In the genomic region with DNA sequence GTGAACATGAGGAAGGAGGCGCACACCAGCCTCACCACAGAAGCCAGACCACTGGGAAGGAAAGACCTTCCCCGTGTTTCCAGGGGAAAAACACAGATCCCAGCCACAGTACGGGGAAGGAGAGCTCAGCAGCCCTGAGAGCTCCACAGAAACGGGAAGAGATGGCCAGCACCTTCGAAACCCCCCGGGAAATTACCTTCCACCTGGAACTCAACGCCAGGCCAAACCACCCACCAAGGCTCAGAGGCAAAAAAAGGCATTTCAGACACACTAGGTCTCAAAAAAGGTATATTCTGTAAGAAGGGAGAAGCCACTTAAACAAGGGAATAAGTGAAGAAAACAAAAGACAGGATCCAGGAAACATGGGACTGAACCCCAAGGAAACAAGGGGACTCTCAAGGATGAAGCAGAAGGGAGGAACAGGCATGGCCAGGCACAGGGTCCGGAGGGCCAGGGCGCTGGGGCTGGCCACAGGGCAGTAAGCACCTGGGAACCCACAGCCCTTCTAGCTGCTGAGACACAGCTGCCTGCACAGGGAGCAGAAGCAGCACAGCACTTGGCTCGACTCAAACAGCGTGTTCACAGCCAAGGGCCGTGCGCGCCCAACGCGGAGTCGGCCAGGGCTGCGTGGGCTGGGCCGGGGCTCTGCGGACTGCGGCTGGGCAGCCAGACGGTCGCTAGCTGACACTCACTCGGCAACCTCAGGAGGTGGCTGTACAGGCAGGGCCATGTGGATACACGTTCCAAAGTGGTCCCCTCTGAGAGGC, we compare ENCODE assay signal across 14 cellular contexts. TPM values are rescaled to one million over a fixed set of nuclear protein-coding genes. Genes with fewer than 3 reads are reported as not detected.
DNase-seq lines count a peak whose midpoint lies in the region; ATAC-seq, FAIRE-seq and TF ChIP-seq lines count a peak whose summit lies in the region.
"Had no signal": no experiment of that assay in that cellular context is flagged by ENCODE, and none has a peak within 500 bp of the region (broad histone marks: within the 10 kb centered on the region; RNA-seq: fewer than 3 reads in every experiment).

No MANE protein-coding gene starts in this region.

- no peak overlapping the region for H3K27ac ChIP-seq in H9 (ENCODE audit: insufficient read length, low read depth, low read length)
- no peak overlapping the region for H3K27ac ChIP-seq in brain microvascular endothelial cell
- no peak overlapping the region for H3K27ac ChIP-seq in kidney (ENCODE audit: low read depth in 2 of 2, low read length in 2 of 2)
- H3K27ac ChIP-seq: vagina, WERI-Rb-1 had no signal

- H3K27ac Mint-ChIP-seq in H9 = peak overlapping the region in 1 of 3 experiments; percentile 27; a peak in 2 of 7 replicates

- no peak overlapping the region for H3K9ac ChIP-seq in H9 (ENCODE audit: extremely low read depth, insufficient read length, low read length)
- H3K9ac ChIP-seq in kidney (ENCODE audit: low read length in 2 of 2) = no peak overlapping the region

- H3K4me1 Mint-ChIP-seq in H9 = peaks cover 25 to 30% of the 10 kb centered on the region in 2 experiments

- H3K27me3 Mint-ChIP-seq in H9 (ENCODE audit: low read depth) = no peaks in the 10 kb centered on the region
- H3K27me3 Mint-ChIP-seq: progenitor cell of endocrine pancreas had no signal

- H3K4me3 ChIP-seq in brain microvascular endothelial cell (ENCODE audit: low read depth, low read length) (no peak overlapping the region), kidney (ENCODE audit: low read length in 2 of 2) (no peak overlapping the region), skeletal muscle cell (ENCODE audit: low read depth, low read length) (no peak overlapping the region)
- H3K4me3 ChIP-seq: vagina had no signal

- no peak overlapping the region for H4K5ac ChIP-seq in H9 (ENCODE audit: insufficient read length, low read depth, low read length)

- no peak overlapping the region for H3K23ac ChIP-seq in H9 (ENCODE audit: insufficient read length, low read depth, low read length)

- H2BK5ac ChIP-seq in H9 (ENCODE audit: insufficient read length, low read length) = no peak overlapping the region

- H3K14ac ChIP-seq in H9 (ENCODE audit: insufficient read depth, low read length) = peak overlapping the region; percentile 24; the same call in 1 of the 2 replicates

- H3K27me3 ChIP-seq in H9 (ENCODE audit: insufficient read depth, low read length) (no peaks in the 10 kb centered on the region), brain microvascular endothelial cell (replicated peaks) (no peaks in the 10 kb centered on the region)
- H3K27me3 ChIP-seq: vagina had no signal

- no peaks in the 10 kb centered on the region for H3K9me3 Mint-ChIP-seq in H9

- WGBS in H9 (ENCODE audit: extremely low coverage, insufficient read length, low lambda C conversion rate) = no CpG with 5 or more reads among the region's 25 CpGs

- H3K79me2 ChIP-seq in H9 (ENCODE audit: insufficient read depth, low read length) = peaks cover 39% of the 10 kb centered on the region; the same call in 1 of the 2 replicates

- H2AFZ ChIP-seq in H9 (ENCODE audit: low read length) = no peak overlapping the region

- H4K8ac ChIP-seq in H9 (replicated peaks; ENCODE audit: insufficient read length, low read depth, low read length) = no peak overlapping the region

- no peak for DNase-seq in H9
- peak; percentile 8 for DNase-seq in brain microvascular endothelial cell
- DNase-seq in kidney = peak; percentile 80
- peak; percentile 28 for DNase-seq in skeletal muscle cell (ENCODE audit: low read depth)
- DNase-seq in DMS53 treated with DMSO at 0.1 percent for 48 hours (lab: John Stamatoyannopoulos, UW; ENCODE audit: unreplicated experiment) = no peak
- DNase-seq in GDM1 (lab: John Stamatoyannopoulos, UW) = no peak
- no peak for DNase-seq in AML-193 (lab: John Stamatoyannopoulos, UW)
- DNase-seq: activated T-cell treated with anti-CD3 and anti-CD28 coated beads, Interleukin-2, amount 50 U/mL, for 48 hours; COR-L47; NCI-H2029; WERI-Rb-1 had no signal

- H3K4me1 ChIP-seq in H9 (ENCODE audit: insufficient read depth, low read length) (no peaks in the 10 kb centered on the region), kidney (ENCODE audit: control insufficient read depth in 1 of 2, insufficient read depth in 1 of 2, low read depth in 1 of 2, low read length in 2 of 2) (peaks cover 31 to 32% of the 10 kb centered on the region in 2 donors)

- in situ Hi-C loops in brain microvascular endothelial cell (cut with HindIII; ENCODE audit: low pct_ligation_motif_present, low sequenced_read_pairs) = no loop called here

- no peaks in the 10 kb centered on the region for H3K23me2 ChIP-seq in H9 (ENCODE audit: insufficient read length, low read depth, low read length, poor library complexity, severe bottlenecking)

- no peak overlapping the region for H2BK12ac ChIP-seq in H9 (ENCODE audit: insufficient read length, low read depth, low read length)

- H2BK120ac ChIP-seq in H9 (ENCODE audit: low read depth, low read length, poor library complexity, severe bottlenecking) = no peak overlapping the region

- no peak overlapping the region for H2BK15ac ChIP-seq in H9 (ENCODE audit: low read depth, low read length)

- H3T11ph ChIP-seq in H9 (ENCODE audit: low read length) = no peak overlapping the region

- no peak overlapping the region for H3K18ac ChIP-seq in H9 (ENCODE audit: insufficient read length, low read depth, low read length)

- H3K79me1 ChIP-seq in H9 (ENCODE audit: insufficient read depth, low read depth, low read length, poor library complexity, severe bottlenecking) = peaks cover 5% of the 10 kb centered on the region

- H4K91ac ChIP-seq in H9 (ENCODE audit: insufficient read length, low read depth, low read length) = no peak overlapping the region

- H3K36me3 ChIP-seq in brain microvascular endothelial cell (replicated peaks) (no peaks in the 10 kb centered on the region), kidney (ENCODE audit: control insufficient read depth in 1 of 2, insufficient read depth in 2 of 2, low read length in 2 of 2) (no peaks in the 10 kb centered on the region)
- H3K36me3 ChIP-seq: vagina, WERI-Rb-1 had no signal

- intact Hi-C loops in kidney (cut with DNase I) = no loop called here

- FAIRE-seq in kidney (lab: Jason Lieb, UNC) = no peak

- peaks cover 0 to 3% (median 0%) of the 10 kb centered on the region in 3 experiments; a peak in 3 of 7 replicates for H3K36me3 Mint-ChIP-seq in H9 (ENCODE audit: insufficient read depth in 1 of 3, low read depth in 3 of 3)

- TF ChIP-seq CTCF in H9 (conservative IDR thresholded peaks at IDR 0.05) = no peak
- no peak for TF ChIP-seq CTCF in brain microvascular endothelial cell (IDR thresholded peaks at IDR 0.05; ENCODE audit: low read depth, low read length, missing control alignments)
- TF ChIP-seq CTCF in kidney (IDR thresholded peaks at IDR 0.05; ENCODE audit: borderline replicate concordance, extremely low read depth, insufficient read depth) = no peak

- no peaks in the 10 kb centered on the region for H3K9me3 ChIP-seq in H9 (ENCODE audit: control insufficient read depth, low read depth, low read length)
- no peaks in the 10 kb centered on the region for H3K9me3 ChIP-seq in kidney (ENCODE audit: control insufficient read depth in 1 of 2, low read length in 2 of 2)
- H3K9me3 ChIP-seq: vagina had no signal

- ATAC-seq in GM21367 (IDR thresholded peaks at IDR 0.05; ENCODE audit: unreplicated experiment) = no peak

- no peak overlapping the region for H3K4ac ChIP-seq in H9 (ENCODE audit: low read depth, low read length)

- H3K56ac ChIP-seq in H9 (ENCODE audit: insufficient read length, low read depth, low read length) = no peak overlapping the region

- no peak overlapping the region for H3K4me2 ChIP-seq in H9 (ENCODE audit: insufficient read depth, insufficient read length, low read length)

- H2AK5ac ChIP-seq in H9 (ENCODE audit: insufficient read length, low read length) = no peak overlapping the region

- H3K4me3 Mint-ChIP-seq in H9 = no peak overlapping the region

- no peak overlapping the region for H2BK20ac ChIP-seq in H9 (ENCODE audit: low read depth, low read length, poor library complexity, severe bottlenecking)

- H4K20me1 ChIP-seq in H9 (ENCODE audit: control insufficient read depth, insufficient read depth, insufficient read length) = no peaks in the 10 kb centered on the region

RNA-seq across cellular contexts. Expression of a gene that starts 44.6 kb away (rescaled TPM):
- total RNA-seq in H9 (2021) = 30.8 and 40.9 TPM in 2 replicates
- 18.4 TPM for total RNA-seq in kidney
- polyA plus RNA-seq in kidney (ENCODE audit: insufficient read depth, low read depth, low replicate concordance) = 3.7 TPM

Comparison
In these comparisons a context has a peak if more than half of its experiments do, and no peak if none do; other contexts are left out.
1. DNase-seq: peak in brain microvascular endothelial cell (single experiment), kidney (single experiment) and skeletal muscle cell (single experiment); none in H9 (single experiment), DMS53 treated with DMSO at 0.1 percent for 48 hours (single experiment), GDM1 (single experiment) and AML-193 (0 of 2).